13 cellular contexts compared by ENCODE assay signal in the genomic region with DNA sequence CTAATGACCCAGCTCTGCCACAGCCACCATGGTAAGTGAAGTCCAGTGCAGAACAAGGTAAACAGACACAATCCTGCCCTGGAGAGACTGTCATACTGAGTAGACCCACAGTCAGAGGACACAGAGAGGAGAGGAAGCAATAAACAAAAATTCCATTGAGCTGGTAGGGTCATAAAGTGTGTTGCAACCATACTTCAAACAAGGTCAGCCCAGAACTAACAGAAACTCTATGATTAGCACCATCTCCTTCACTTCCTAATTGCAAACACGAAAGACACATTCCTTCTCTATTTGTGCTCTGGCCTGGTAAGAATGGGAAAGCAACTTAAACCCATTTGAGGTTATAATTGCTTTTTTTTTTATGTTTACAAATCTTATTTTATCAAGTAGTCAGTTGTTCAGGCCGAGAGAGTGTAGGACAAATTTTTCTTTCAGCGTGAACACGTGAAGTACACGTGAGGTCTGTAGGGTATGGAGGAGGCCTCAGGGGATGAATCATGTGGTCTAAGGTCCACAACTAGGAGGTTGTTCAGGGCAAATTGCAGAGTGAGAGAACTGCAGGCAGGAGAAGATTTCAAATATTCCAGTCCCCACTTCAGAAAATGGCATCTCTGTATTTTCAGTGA.
A peak's percentile ranks its signal among the peaks of the same experiment; 100 is the strongest.
DNase-seq lines count a peak whose midpoint lies in the region; ATAC-seq and TF ChIP-seq lines count a peak whose summit lies in the region.
"Had no signal": no experiment of that assay in that cellular context is flagged by ENCODE, and none has a peak within 500 bp of the region (broad histone marks: within the 10 kb centered on the region; RNA-seq: fewer than 3 reads in every experiment).

No MANE protein-coding gene starts in this region.

- peak; percentile 69 for DNase-seq in COLO829 (ENCODE audit: low spot score)
- DNase-seq in LoVo (ENCODE audit: low spot score), result peak; percentile 82
- no peak for DNase-seq in WTC11 (ENCODE audit: low spot score)
- peak; percentile 66 for DNase-seq in mesenchymal stem cell
- DNase-seq in esophagus muscularis mucosa (ENCODE audit: extremely low spot score), result no peak
- DNase-seq in stimulated activated naive B cell treated with anti-CD40 and anti-IgM and Interleukin-4, amounts not matched to agents 10 μg/mL and 1 μg/mL and 100 μg/mL, for 72 hours, result no peak
- no peak for DNase-seq in activated T-cell treated with anti-CD3 and anti-CD28 coated beads, Interleukin-2, amount 50 U/mL, for 4 hours
- DNase-seq: immature natural killer cell, NCI-H446, posterior cingulate gyrus had no signal

- no peak for TF ChIP-seq CTCF in WTC11 (IDR thresholded peaks at IDR 0.05)
- no peak for TF ChIP-seq CTCF in esophagus muscularis mucosa (IDR thresholded peaks at IDR 0.05)

- no peak overlapping the region for H3K4me2 ChIP-seq in mesenchymal stem cell (ENCODE audit: low read length, poor library complexity, severe bottlenecking)

- H3K9me3 Mint-ChIP-seq in WTC11, result no peaks in the 10 kb centered on the region
- H3K9me3 Mint-ChIP-seq in stimulated activated naive B cell treated with anti-CD40 and anti-IgM and Interleukin-4, amounts not matched to agents 10 μg/mL and 1 μg/mL and 100 μg/mL, for 72 hours, result no peaks in the 10 kb centered on the region
- no peaks in the 10 kb centered on the region for H3K9me3 Mint-ChIP-seq in activated T-cell treated with anti-CD3 and anti-CD28 coated beads, Interleukin-2, amount 50 U/mL, for 4 hours
- H3K9me3 Mint-ChIP-seq: activated CD8-positive, alpha-beta T cell treated with anti-CD3 and anti-CD28 coated beads for 36 hours; immature natural killer cell had no signal

- H2AFZ ChIP-seq in mesenchymal stem cell (ENCODE audit: low read depth, low read length), result no peak overlapping the region

- H3K27me3 Mint-ChIP-seq in WTC11 (ENCODE audit: low read depth), result no peaks in the 10 kb centered on the region
- no peaks in the 10 kb centered on the region for H3K27me3 Mint-ChIP-seq in stimulated activated naive B cell treated with anti-CD40 and anti-IgM and Interleukin-4, amounts not matched to agents 10 μg/mL and 1 μg/mL and 100 μg/mL, for 72 hours
- H3K27me3 Mint-ChIP-seq in activated T-cell treated with anti-CD3 and anti-CD28 coated beads, Interleukin-2, amount 50 U/mL, for 4 hours (ENCODE audit: low read depth), result no peaks in the 10 kb centered on the region
- H3K27me3 Mint-ChIP-seq: activated CD8-positive, alpha-beta T cell treated with anti-CD3 and anti-CD28 coated beads for 36 hours had no signal

- no peak overlapping the region for H4K91ac ChIP-seq in mesenchymal stem cell (ENCODE audit: low read length)

- no peak overlapping the region for H3K4me3 ChIP-seq in mesenchymal stem cell (ENCODE audit: insufficient read depth in 1 of 2, low read depth in 1 of 2, low read length in 2 of 2)
- no peak overlapping the region for H3K4me3 ChIP-seq in esophagus muscularis mucosa
- H3K4me3 ChIP-seq: SK-N-MC had no signal

- H3K4me3 Mint-ChIP-seq in WTC11, result no peak overlapping the region
- no peak overlapping the region for H3K4me3 Mint-ChIP-seq in stimulated activated naive B cell treated with anti-CD40 and anti-IgM and Interleukin-4, amounts not matched to agents 10 μg/mL and 1 μg/mL and 100 μg/mL, for 72 hours
- no peak overlapping the region for H3K4me3 Mint-ChIP-seq in activated T-cell treated with anti-CD3 and anti-CD28 coated beads, Interleukin-2, amount 50 U/mL, for 4 hours
- H3K4me3 Mint-ChIP-seq: activated CD8-positive, alpha-beta T cell treated with anti-CD3 and anti-CD28 coated beads for 36 hours; immature natural killer cell had no signal

- WGBS in mesenchymal stem cell, result 29% methylated on average over 4 of the region's 5 CpGs
- WGBS in esophagus muscularis mucosa, result 90% methylated on average over 5 of the region's 5 CpGs

- H3K4ac ChIP-seq in mesenchymal stem cell (ENCODE audit: low read depth in 1 of 2, low read length in 2 of 2), result no peak overlapping the region

- no peak overlapping the region for H3K27ac Mint-ChIP-seq in WTC11
- no peak overlapping the region for H3K27ac Mint-ChIP-seq in stimulated activated naive B cell treated with anti-CD40 and anti-IgM and Interleukin-4, amounts not matched to agents 10 μg/mL and 1 μg/mL and 100 μg/mL, for 72 hours
- H3K27ac Mint-ChIP-seq: activated CD8-positive, alpha-beta T cell treated with anti-CD3 and anti-CD28 coated beads for 36 hours; immature natural killer cell had no signal

- TF ChIP-seq EP300 in esophagus muscularis mucosa (IDR thresholded peaks at IDR 0.05), result no peak

- H2BK5ac ChIP-seq in mesenchymal stem cell (ENCODE audit: low read depth, low read length, poor library complexity, severe bottlenecking), result no peak overlapping the region

- CTCF ChIA-PET in WTC11 (lab: Charles Lee), result interaction anchor here (1.1 kb wide), 1 partner anchor 28 kb away, joined by 3 read pairs; no protein-coding TSS in a partner anchor

- POLR2A ChIA-PET in WTC11 (lab: Charles Lee), result no interaction called here

- H3K36me3 Mint-ChIP-seq in WTC11, result no peaks in the 10 kb centered on the region
- no peaks in the 10 kb centered on the region for H3K36me3 Mint-ChIP-seq in stimulated activated naive B cell treated with anti-CD40 and anti-IgM and Interleukin-4, amounts not matched to agents 10 μg/mL and 1 μg/mL and 100 μg/mL, for 72 hours
- no peaks in the 10 kb centered on the region for H3K36me3 Mint-ChIP-seq in activated T-cell treated with anti-CD3 and anti-CD28 coated beads, Interleukin-2, amount 50 U/mL, for 4 hours (ENCODE audit: insufficient read depth)

- H3K4me1 ChIP-seq in mesenchymal stem cell (ENCODE audit: control insufficient read depth, insufficient read depth, low read depth, low read length) (peaks cover 5% of the 10 kb centered on the region), esophagus muscularis mucosa (peaks cover 0 to 11% (median 7%) of the 10 kb centered on the region in 4 donors)

- no peak for TF ChIP-seq POLR2A in esophagus muscularis mucosa (IDR thresholded peaks at IDR 0.05; ENCODE audit: low read depth)

- no peaks in the 10 kb centered on the region for H3K9me3 ChIP-seq in mesenchymal stem cell (ENCODE audit: control insufficient read depth, low read length)
- no peaks in the 10 kb centered on the region for H3K9me3 ChIP-seq in esophagus muscularis mucosa

- H3K4me1 Mint-ChIP-seq in WTC11, result no peaks in the 10 kb centered on the region
- peaks cover 7 to 16% of the 10 kb centered on the region in 2 donors for H3K4me1 Mint-ChIP-seq in stimulated activated naive B cell treated with anti-CD40 and anti-IgM and Interleukin-4, amounts not matched to agents 10 μg/mL and 1 μg/mL and 100 μg/mL, for 72 hours
- H3K4me1 Mint-ChIP-seq in activated T-cell treated with anti-CD3 and anti-CD28 coated beads, Interleukin-2, amount 50 U/mL, for 4 hours (ENCODE audit: low read depth), result peaks cover 17% of the 10 kb centered on the region

- no peaks in the 10 kb centered on the region for H3K79me1 ChIP-seq in mesenchymal stem cell (replicated peaks; ENCODE audit: low read length, poor library complexity, severe bottlenecking)

- H2BK120ac ChIP-seq in mesenchymal stem cell (ENCODE audit: low read depth, low read length), result no peak overlapping the region

- H3K27me3 ChIP-seq in mesenchymal stem cell (ENCODE audit: control insufficient read depth in 1 of 2, insufficient read depth in 1 of 2, low read length in 2 of 2), result no peaks in the 10 kb centered on the region
- no peaks in the 10 kb centered on the region for H3K27me3 ChIP-seq in esophagus muscularis mucosa

- no peak overlapping the region for H4K8ac ChIP-seq in mesenchymal stem cell (ENCODE audit: low read length)

- intact Hi-C loops in esophagus muscularis mucosa (cut with DNase I), result no loop called here

- no peak overlapping the region for H3K14ac ChIP-seq in mesenchymal stem cell (ENCODE audit: low read length in 2 of 2)

- no peak overlapping the region for H3K23ac ChIP-seq in mesenchymal stem cell (ENCODE audit: low read length in 2 of 2)

- H2AK5ac ChIP-seq in mesenchymal stem cell (ENCODE audit: low read length, severe bottlenecking), result no peak overlapping the region

- ATAC-seq in WTC11 (no peak), GM18870 (IDR thresholded peaks at IDR 0.05; ENCODE audit: unreplicated experiment) (no peak)
- no peak for ATAC-seq in stimulated activated naive B cell treated with anti-CD40 and anti-IgM and Interleukin-4, amounts not matched to agents 10 μg/mL and 1 μg/mL and 100 μg/mL, for 72 hours (replicated peaks)
- ATAC-seq in activated T-cell treated with anti-CD3 and anti-CD28 coated beads, Interleukin-2, amount 50 U/mL, for 4 hours, result no peak

- H2BK12ac ChIP-seq in mesenchymal stem cell (ENCODE audit: low read length in 2 of 2), result no peak overlapping the region

- H3K36me3 ChIP-seq in mesenchymal stem cell (ENCODE audit: control insufficient read depth in 1 of 2, insufficient read depth in 2 of 2, low read depth in 1 of 2, low read length in 2 of 2) (no peaks in the 10 kb centered on the region), esophagus muscularis mucosa (no peaks in the 10 kb centered on the region)

- H3K27ac ChIP-seq in mesenchymal stem cell (ENCODE audit: low read length, poor library complexity, severe bottlenecking) (no peak overlapping the region), esophagus muscularis mucosa (replicated peaks in 1 of 4) (no peak overlapping the region)
- H3K27ac ChIP-seq: SK-N-MC had no signal

- H2BK15ac ChIP-seq in mesenchymal stem cell (ENCODE audit: low read depth, poor library complexity, severe bottlenecking), result no peak overlapping the region

- no peak overlapping the region for H3K9ac ChIP-seq in mesenchymal stem cell (ENCODE audit: low read length)

- H3K18ac ChIP-seq in mesenchymal stem cell (ENCODE audit: low read depth in 1 of 2, low read length in 2 of 2), result no peak overlapping the region

TF ChIP-seq in WTC11, 78 proteins besides CTCF, POLR2A, EP300 and RAD21 (continues in another document):
- TF ChIP-seq CREM (CRISPR knock-in tag; IDR thresholded peaks at IDR 0.05) (no peak), GRHL2 (CRISPR knock-in tag; IDR thresholded peaks at IDR 0.05; ENCODE audit: insufficient replicate concordance, severe bottlenecking) (no peak), ETV6 (CRISPR knock-in tag; IDR thresholded peaks at IDR 0.05) (no peak), HMGA2 (CRISPR knock-in tag; IDR thresholded peaks at IDR 0.05) (no peak), GABPB1 (CRISPR knock-in tag; IDR thresholded peaks at IDR 0.05) (peak; percentile 62)
- TF ChIP-seq, protein P1, sequence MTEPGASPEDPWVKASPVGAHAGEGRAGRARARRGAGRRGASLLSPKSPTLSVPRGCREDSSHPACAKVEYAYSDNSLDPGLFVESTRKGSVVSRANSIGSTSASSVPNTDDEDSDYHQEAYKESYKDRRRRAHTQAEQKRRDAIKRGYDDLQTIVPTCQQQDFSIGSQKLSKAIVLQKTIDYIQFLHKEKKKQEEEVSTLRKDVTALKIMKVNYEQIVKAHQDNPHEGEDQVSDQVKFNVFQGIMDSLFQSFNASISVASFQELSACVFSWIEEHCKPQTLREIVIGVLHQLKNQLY (CRISPR knock-in tag; IDR thresholded peaks at IDR 0.05), result no peak
- TF ChIP-seq, protein P2, sequence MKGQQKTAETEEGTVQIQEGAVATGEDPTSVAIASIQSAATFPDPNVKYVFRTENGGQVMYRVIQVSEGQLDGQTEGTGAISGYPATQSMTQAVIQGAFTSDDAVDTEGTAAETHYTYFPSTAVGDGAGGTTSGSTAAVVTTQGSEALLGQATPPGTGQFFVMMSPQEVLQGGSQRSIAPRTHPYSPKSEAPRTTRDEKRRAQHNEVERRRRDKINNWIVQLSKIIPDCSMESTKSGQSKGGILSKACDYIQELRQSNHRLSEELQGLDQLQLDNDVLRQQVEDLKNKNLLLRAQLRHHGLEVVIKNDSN (CRISPR knock-in tag; IDR thresholded peaks at IDR 0.05), result no peak

Comparison
In these comparisons a context has a peak if more than half of its experiments do, and no peak if none do; other contexts are left out.
1. DNase-seq: peak in COLO829 (single experiment), LoVo (single experiment) and mesenchymal stem cell (single experiment); none in WTC11 (single experiment), esophagus muscularis mucosa (single experiment), stimulated activated naive B cell treated with anti-CD40 and anti-IgM and Interleukin-4, amounts not matched to agents 10 μg/mL and 1 μg/mL and 100 μg/mL, for 72 hours (single experiment) and activated T-cell treated with anti-CD3 and anti-CD28 coated beads, Interleukin-2, amount 50 U/mL, for 4 hours (single experiment).